Comparison of ENCODE assay signal across 1 cellular context in the genomic region with DNA sequence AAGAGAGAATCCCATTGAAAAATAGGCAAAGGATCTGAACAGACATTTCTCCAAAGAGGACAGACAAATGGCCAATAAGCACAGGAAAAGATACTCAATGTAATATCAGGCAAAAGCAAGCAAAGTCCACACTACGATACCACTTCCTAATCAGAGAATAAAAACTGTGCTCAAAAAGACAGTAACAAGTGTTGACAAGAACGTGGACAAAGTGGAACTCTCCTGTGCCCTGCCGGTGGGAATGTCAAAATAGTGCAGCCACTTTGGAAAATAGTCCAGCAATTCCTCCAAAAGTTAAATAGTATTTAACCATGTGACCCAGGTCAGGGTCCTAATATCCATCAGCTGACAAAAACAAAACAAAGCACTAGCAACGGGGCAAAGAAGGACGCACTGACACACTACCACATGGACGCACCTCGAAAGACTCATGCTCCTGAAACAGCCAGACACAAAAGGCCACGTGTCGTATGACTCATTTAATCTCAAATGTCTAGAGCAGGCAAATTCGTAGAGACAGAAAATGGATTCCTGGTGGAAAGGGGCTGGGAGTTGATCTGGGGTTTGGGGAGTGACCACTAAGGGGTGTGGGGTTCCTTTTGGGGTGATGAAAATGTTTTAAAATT.
TF ChIP-seq lines count a peak whose summit lies in the region.

No MANE protein-coding gene starts in this region.

TF ChIP-seq in K562, 482 proteins besides CTCF, POLR2A, EP300 and RAD21 (continued from another document):
- TF ChIP-seq, protein P1, sequence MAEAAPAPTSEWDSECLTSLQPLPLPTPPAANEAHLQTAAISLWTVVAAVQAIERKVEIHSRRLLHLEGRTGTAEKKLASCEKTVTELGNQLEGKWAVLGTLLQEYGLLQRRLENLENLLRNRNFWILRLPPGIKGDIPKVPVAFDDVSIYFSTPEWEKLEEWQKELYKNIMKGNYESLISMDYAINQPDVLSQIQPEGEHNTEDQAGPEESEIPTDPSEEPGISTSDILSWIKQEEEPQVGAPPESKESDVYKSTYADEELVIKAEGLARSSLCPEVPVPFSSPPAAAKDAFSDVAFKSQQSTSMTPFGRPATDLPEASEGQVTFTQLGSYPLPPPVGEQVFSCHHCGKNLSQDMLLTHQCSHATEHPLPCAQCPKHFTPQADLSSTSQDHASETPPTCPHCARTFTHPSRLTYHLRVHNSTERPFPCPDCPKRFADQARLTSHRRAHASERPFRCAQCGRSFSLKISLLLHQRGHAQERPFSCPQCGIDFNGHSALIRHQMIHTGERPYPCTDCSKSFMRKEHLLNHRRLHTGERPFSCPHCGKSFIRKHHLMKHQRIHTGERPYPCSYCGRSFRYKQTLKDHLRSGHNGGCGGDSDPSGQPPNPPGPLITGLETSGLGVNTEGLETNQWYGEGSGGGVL (CRISPR knock-in tag; IDR thresholded peaks at IDR 0.05), result no peak
- no peak for TF ChIP-seq FUS (optimal IDR thresholded peaks at IDR 0.05; ENCODE audit: low read depth, low read length)
- TF ChIP-seq NCOA1 (IDR thresholded peaks at IDR 0.05; ENCODE audit: low read depth), result no peak
- no peak for TF ChIP-seq ILF3 (IDR thresholded peaks at IDR 0.05; ENCODE audit: borderline replicate concordance)
- no peak for TF ChIP-seq NFE2 (IDR thresholded peaks at IDR 0.05; ENCODE audit: low read depth)
TF ChIP-seq in K562: peak in this region for 24.
